35 cellular contexts compared by ENCODE assay signal in genomic region chr19:44930088-44930487, GRCh38. TPM values are rescaled to one million over a fixed set of nuclear protein-coding genes. Genes with fewer than 3 reads are reported as not detected.
"Had no signal": no experiment of that assay in that cellular context is flagged by ENCODE, and none has a peak within 500 bp of the region (broad histone marks: within the 10 kb centered on the region; RNA-seq: fewer than 3 reads in every experiment).

No MANE protein-coding gene starts in this region.

- FAIRE-seq: urothelium cell line had no signal

- H3K4me2 ChIP-seq: smooth muscle cell had no signal

- H2AFZ ChIP-seq: parathyroid adenoma had no signal

- H3K27ac ChIP-seq: ovary, parathyroid adenoma, psoas muscle, skin epidermis, spleen, stomach, thoracic aorta, thyroid gland, tibial nerve, upper lobe of left lung, vagina had no signal

- DNase-seq: naive thymus-derived CD8-positive, alpha-beta T cell; nephron progenitor cell; occipital lobe; ovary; posterior cingulate gyrus; psoas muscle; right cardiac atrium; spleen; stimulated activated CD4-positive, alpha-beta T cell treated with anti-CD3 and anti-CD28 coated beads, Interleukin-12 subunit alpha, Interleukin-12 subunit beta, amount 100 ng/mL, for 4 hours; stimulated activated CD4-positive, alpha-beta T cell treated with anti-CD3 and anti-CD28 coated beads, Interleukin-1b, Interleukin-23, amount 100 ng/mL, for 48 hours; stimulated activated CD4-positive, alpha-beta T cell treated with anti-CD3 and anti-CD28 coated beads, Interleukin-4, amount 100 ng/mL, for 1 hour; stimulated activated CD4-positive, alpha-beta T cell treated with anti-CD3 and anti-CD28 coated beads, Interleukin-4, amount 100 ng/mL, for 4 hours; stimulated activated CD8-positive, alpha-beta memory T cell treated with anti-CD3 and anti-CD28 coated beads, Interleukin-4, amount 100 ng/mL, for 48 hours; stimulated activated naive B cell treated with anti-CD40 and anti-IgM and Interleukin-4, amounts not matched to agents 10 μg/mL and 1 μg/mL and 100 μg/mL, for 72 hours; stimulated activated naive CD4-positive, alpha-beta T cell treated with Interleukin-2 at 50 U/mL for 16 hours; stomach; thyroid gland; trophoblast cell; upper lobe of left lung had no signal

- H3K4me1 ChIP-seq: parathyroid adenoma, psoas muscle had no signal

- H3K9ac ChIP-seq: parathyroid adenoma had no signal

- H3K4me3 ChIP-seq: ovary, psoas muscle, skin epidermis, smooth muscle cell, spleen, stomach, thoracic aorta, thyroid gland, tibial nerve, upper lobe of left lung, vagina had no signal

- H3K9me3 ChIP-seq: ovary, psoas muscle, spleen, stomach, thoracic aorta, thyroid gland, tibial nerve, upper lobe of left lung, vagina had no signal

- H3K36me3 ChIP-seq: ovary, spleen, stomach, thoracic aorta, thyroid gland, tibial nerve, upper lobe of left lung, vagina had no signal

- ATAC-seq: naive thymus-derived CD8-positive, alpha-beta T cell; natural killer cell treated with Interleukin-12 subunit alpha and Interleukin-12 subunit beta and Interleukin-15 and Interleukin-18, amount 100 ng/mL, for 72 hours; psoas muscle; right cardiac atrium; sciatic nerve; stimulated activated naive B cell treated with anti-CD40 and anti-IgM and Interleukin-4, amounts not matched to agents 10 μg/mL and 1 μg/mL and 100 μg/mL, for 72 hours had no signal

- H3K27me3 ChIP-seq: ovary, thyroid gland, tibial nerve, upper lobe of left lung, vagina had no signal

RNA-seq across cellular contexts. Expression of gene APOC4, which starts 11.9 kb away (rescaled TPM):
- total RNA-seq: naive thymus-derived CD8-positive, alpha-beta T cell; natural killer cell treated with Interleukin-12 subunit alpha and Interleukin-12 subunit beta and Interleukin-15 and Interleukin-18, amount 100 ng/mL, for 72 hours; neural crest cell; occipital lobe; osteoblast; progenitor cell of endocrine pancreas; psoas muscle; renal cortical epithelial cell; right cardiac atrium; sciatic nerve; smooth muscle cell; spleen; stomach; subcutaneous adipose tissue; temporal lobe; thoracic aorta; thyroid gland; tibial nerve; ureter; vagina had no signal
- polyA plus RNA-seq: naive thymus-derived CD8-positive, alpha-beta T cell; ovary; psoas muscle; right cardiac atrium; smooth muscle cell had no signal

RNA-seq across cellular contexts. Expression of gene APOC1, which starts 15.7 kb away (rescaled TPM):
- total RNA-seq: natural killer cell treated with Interleukin-12 subunit alpha and Interleukin-12 subunit beta and Interleukin-15 and Interleukin-18, amount 100 ng/mL, for 72 hours had no signal
- polyA plus RNA-seq: naive thymus-derived CD8-positive, alpha-beta T cell had no signal

RNA-seq across cellular contexts. Expression of gene APOC2, which starts 15.8 kb away (rescaled TPM):
- total RNA-seq: naive thymus-derived CD8-positive, alpha-beta T cell; neural crest cell; osteoblast; progenitor cell of endocrine pancreas; renal cortical epithelial cell; right cardiac atrium; thoracic aorta; vagina had no signal
- polyA plus RNA-seq: naive thymus-derived CD8-positive, alpha-beta T cell; psoas muscle had no signal

RNA-seq across cellular contexts. Expression of gene APOE, which starts 24.5 kb away (rescaled TPM):
- polyA plus RNA-seq: naive thymus-derived CD8-positive, alpha-beta T cell had no signal
